ENCODE assay signal across 8 cellular contexts in genomic region chr3:176872771-176873209, GRCh38.
DNase-seq lines count a peak whose midpoint lies in the region; ATAC-seq and TF ChIP-seq lines count a peak whose summit lies in the region.

No MANE protein-coding gene starts in this region.

- H3K27me3 ChIP-seq in A673 (replicated peaks; ENCODE audit: insufficient read depth, low read depth, low read length, poor library complexity) (no peaks in the 10 kb centered on the region), dorsolateral prefrontal cortex (no peaks in the 10 kb centered on the region)

- H3K4me1 ChIP-seq in A673 (ENCODE audit: insufficient read depth, low read length, poor library complexity, severe bottlenecking): no peaks in the 10 kb centered on the region

- H3K4me3 ChIP-seq in A673 (ENCODE audit: low read depth, low read length, poor library complexity, severe bottlenecking) (no peak overlapping the region), dorsolateral prefrontal cortex (no peak overlapping the region)

- POLR2A ChIA-PET in A673 (lab: Charles Lee; ENCODE audit: low non-redundant PET): interaction anchor here (0.5 kb wide), 1 partner anchor 33 kb away, joined by 3 read pairs; no protein-coding TSS in a partner anchor

- peak; percentile 77 for DNase-seq in A673 (ENCODE audit: low spot score)
- DNase-seq in NCI-H2029 treated with DMSO at 0.1 percent for 48 hours (lab: John Stamatoyannopoulos, UW): peak; percentile 39
- DNase-seq in activated CD4-positive, alpha-beta T cell treated with anti-CD3 and anti-CD28 coated beads for 1 hour: peak; percentile 28
- peak in 1 of 10 donors; percentile 31 for DNase-seq in dorsolateral prefrontal cortex
- peak; percentile 3 for DNase-seq in midbrain (lab: John Stamatoyannopoulos, UW)
- DNase-seq in stimulated activated CD8-positive, alpha-beta memory T cell treated with anti-CD3 and anti-CD28 coated beads, Interleukin-7, amount 100 ng/mL, for 4 hours (ENCODE audit: low read depth in 2 of 2): peak; percentile 7 to 22

- no peaks in the 10 kb centered on the region for H3K36me3 ChIP-seq in A673 (ENCODE audit: insufficient read depth, low read length, poor library complexity, severe bottlenecking)

- H3K27ac ChIP-seq in A673 (ENCODE audit: low read depth, low read length, poor library complexity, severe bottlenecking): no peak overlapping the region
- H3K27ac ChIP-seq in dorsolateral prefrontal cortex: no peak overlapping the region

- peak; percentile 97 for ATAC-seq in GM18508 (IDR thresholded peaks at IDR 0.05; ENCODE audit: insufficient read depth, unreplicated experiment)
- ATAC-seq in HG02885 (IDR thresholded peaks at IDR 0.05; ENCODE audit: poor library complexity, unreplicated experiment): peak; percentile 99

- intact Hi-C loops in A673 (cut with micrococcal nuclease; ENCODE audit: unreplicated experiment) (loop anchor here (1.0 kb wide), 1 partner anchor 67 kb away; no protein-coding TSS in a partner anchor), dorsolateral prefrontal cortex (cut with DNase I) (loop anchor here in 1 of 2 donors (2.0 kb wide), 1 partner anchor 66 kb away; no protein-coding TSS in a partner anchor)

- TF ChIP-seq CTCF in A673 (conservative IDR thresholded peaks at IDR 0.05; ENCODE audit: low read depth, low read length) (peak; percentile 93), dorsolateral prefrontal cortex (IDR thresholded peaks at IDR 0.05 in 54 of 56, conservative IDR thresholded peaks at IDR 0.05 in 2 of 56; ENCODE audit: low read depth in 1 of 56, partially characterized antibody in 56 of 56) (peak; percentile 10 to 79 (median 62))

- no peaks in the 10 kb centered on the region for H3K9me3 ChIP-seq in A673 (ENCODE audit: low read depth, low read length, poor library complexity, severe bottlenecking)

- CTCF ChIA-PET in A673 (lab: Charles Lee): interaction anchor here (1.0 to 1.7 kb wide), 3 partner anchors 10 to 66 kb away, joined by 4 to 5 read pairs (median 4); no protein-coding TSS in a partner anchor

- BruUV-seq in A673 (replicated peaks; lab: Mats Ljungman, UMichigan): no TSS peak
